ENCODE assay signal across 1 cellular context in the genomic region with DNA sequence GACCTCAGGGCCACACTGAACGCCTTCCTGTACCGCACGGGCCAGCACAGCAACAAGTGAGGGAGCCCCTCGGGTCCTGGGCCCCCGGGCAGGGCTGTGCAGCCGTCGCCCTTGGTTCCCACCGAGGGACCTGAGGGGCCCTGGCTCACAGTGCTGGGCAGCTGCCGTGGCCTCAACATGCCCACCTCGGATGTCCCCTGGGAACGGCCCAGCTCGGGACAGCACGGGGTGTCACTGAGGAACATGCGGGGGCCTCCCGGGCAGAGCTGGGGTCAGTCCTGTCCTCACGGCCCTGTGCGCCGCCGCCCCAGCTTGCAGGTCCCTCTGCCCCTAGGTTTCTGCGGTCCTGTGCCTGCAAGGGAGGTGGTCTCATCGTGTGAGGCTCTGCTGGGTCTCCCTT.
TF ChIP-seq lines count a peak whose summit lies in the region.

No MANE protein-coding gene starts in this region.

TF ChIP-seq in K562, 482 proteins besides CTCF, POLR2A, EP300 and RAD21:
- TF ChIP-seq POLR2G (IDR thresholded peaks at IDR 0.05; ENCODE audit: low read depth, low read length), result 0 out of 2 replicates have a peak, but pooled peaks have one; percentile 23
TF ChIP-seq in K562: peak in this region for 1; not testable (repeated sequence) for 481.
